ENCODE assay signal across 11 cellular contexts in genomic region chr14:51862839-51863235, GRCh38. TPM values are rescaled to one million over a fixed set of nuclear protein-coding genes. Genes with fewer than 3 reads are reported as not detected.
A peak's percentile ranks its signal among the peaks of the same experiment; 100 is the strongest.
DNase-seq lines count a peak whose midpoint lies in the region; ATAC-seq and TF ChIP-seq lines count a peak whose summit lies in the region.
"Had no signal": no experiment of that assay in that cellular context is flagged by ENCODE, and none has a peak within 500 bp of the region (broad histone marks: within the 10 kb centered on the region; RNA-seq: fewer than 3 reads in every experiment).

No MANE protein-coding gene starts in this region.

- H3K9ac ChIP-seq in DND-41 (ENCODE audit: low read depth, low read length): peak overlapping the region; percentile 75

- H3K9me3 Mint-ChIP-seq in activated T-helper 17 cell treated with anti-CD3 and anti-CD28 coated beads, Interleukin-2, amount 50 U/mL, for 72 hours: no peaks in the 10 kb centered on the region
- no peaks in the 10 kb centered on the region for H3K9me3 Mint-ChIP-seq in mesothelial cell of epicardium

- DNase-seq in DND-41 (no peak), mesothelial cell of epicardium (ENCODE audit: low spot score in 2 of 2, unreplicated experiment in 2 of 2) (no peak), SW 1271 (lab: John Stamatoyannopoulos, UW) (no peak), COR-L47 (lab: John Stamatoyannopoulos, UW) (no peak), NCI-H2029 (lab: John Stamatoyannopoulos, UW) (no peak)
- DNase-seq: MG63; stimulated activated CD4-positive, alpha-beta T cell treated with anti-CD3 and anti-CD28 coated beads, Interleukin-12 subunit alpha, Interleukin-12 subunit beta, amount 100 ng/mL, for 4 hours had no signal

- H3K4me3 ChIP-seq in ACC112 (ENCODE audit: low read depth, low read length) (peak overlapping the region; percentile 86), DND-41 (ENCODE audit: low read depth in 1 of 2, low read length in 2 of 2) (peak overlapping the region; percentile 45 to 72)
- H3K4me3 ChIP-seq: MG63 had no signal

- H3K27me3 Mint-ChIP-seq in activated T-helper 17 cell treated with anti-CD3 and anti-CD28 coated beads, Interleukin-2, amount 50 U/mL, for 72 hours: no peaks in the 10 kb centered on the region
- peaks cover 40% of the 10 kb centered on the region for H3K27me3 Mint-ChIP-seq in mesothelial cell of epicardium (ENCODE audit: low read depth)

- H3K79me2 ChIP-seq in ACC112 (ENCODE audit: control insufficient read depth, insufficient read depth, low read length, unreplicated experiment): peaks cover 32% of the 10 kb centered on the region
- peaks cover 73% of the 10 kb centered on the region for H3K79me2 ChIP-seq in DND-41 (ENCODE audit: insufficient read depth, low read length)

- peaks cover 31% of the 10 kb centered on the region for H3K4me1 ChIP-seq in ACC112 (ENCODE audit: control insufficient read depth, insufficient read depth, low read length, unreplicated experiment)
- peaks cover 64% of the 10 kb centered on the region for H3K4me1 ChIP-seq in DND-41 (ENCODE audit: insufficient read depth, low read length)

- no peak for ATAC-seq in DND-41 (ENCODE audit: insufficient read depth, low read depth)
- ATAC-seq in activated T-helper 17 cell treated with anti-CD3 and anti-CD28 coated beads, Interleukin-2, amount 50 U/mL, for 72 hours (replicated peaks): no peak
- no peak for ATAC-seq in HG03460 (IDR thresholded peaks at IDR 0.05; ENCODE audit: unreplicated experiment)

- peak overlapping the region; percentile 99 for H3K27ac Mint-ChIP-seq in activated T-helper 17 cell treated with anti-CD3 and anti-CD28 coated beads, Interleukin-2, amount 50 U/mL, for 72 hours
- peak overlapping the region; percentile 62 for H3K27ac Mint-ChIP-seq in mesothelial cell of epicardium

- H3K36me3 ChIP-seq in ACC112 (ENCODE audit: insufficient read depth, low read length) (no peaks in the 10 kb centered on the region), DND-41 (ENCODE audit: insufficient read depth, low read length) (no peaks in the 10 kb centered on the region)
- H3K36me3 ChIP-seq: MG63 had no signal

- peaks cover 35% of the 10 kb centered on the region for H3K36me3 Mint-ChIP-seq in activated T-helper 17 cell treated with anti-CD3 and anti-CD28 coated beads, Interleukin-2, amount 50 U/mL, for 72 hours (ENCODE audit: low read depth)
- H3K36me3 Mint-ChIP-seq in mesothelial cell of epicardium: no peaks in the 10 kb centered on the region

- H3K4me1 Mint-ChIP-seq in activated T-helper 17 cell treated with anti-CD3 and anti-CD28 coated beads, Interleukin-2, amount 50 U/mL, for 72 hours: peaks cover 25% of the 10 kb centered on the region
- peaks cover 40% of the 10 kb centered on the region for H3K4me1 Mint-ChIP-seq in mesothelial cell of epicardium

- TF ChIP-seq CTCF in DND-41 (IDR thresholded peaks at IDR 0.05; ENCODE audit: borderline replicate concordance, extremely low read depth, low read length, poor library complexity, severe bottlenecking) (no peak), mesothelial cell of epicardium (IDR thresholded peaks at IDR 0.05; ENCODE audit: unreplicated experiment) (no peak)

- no peak overlapping the region for H3K4me3 Mint-ChIP-seq in activated T-helper 17 cell treated with anti-CD3 and anti-CD28 coated beads, Interleukin-2, amount 50 U/mL, for 72 hours
- peak overlapping the region; percentile 76 for H3K4me3 Mint-ChIP-seq in mesothelial cell of epicardium

- no peaks in the 10 kb centered on the region for H3K9me3 ChIP-seq in DND-41 (ENCODE audit: insufficient read depth, low read length, severe bottlenecking)
- H3K9me3 ChIP-seq: MG63 had no signal

- H3K27ac ChIP-seq in ACC112 (ENCODE audit: low read depth, low read length) (peak overlapping the region; percentile 17; the same call in 1 of the 2 replicates), DND-41 (ENCODE audit: low read length) (peak overlapping the region; percentile 93)

- H4K20me1 ChIP-seq in DND-41 (ENCODE audit: insufficient read depth, low read length): peaks cover 17% of the 10 kb centered on the region; the same call in 1 of the 2 replicates

- peak overlapping the region; percentile 84 for H3K4me2 ChIP-seq in DND-41 (ENCODE audit: insufficient read depth, low read length)

- H2AFZ ChIP-seq in ACC112 (ENCODE audit: low read length, unreplicated experiment) (peak overlapping the region; percentile 35), DND-41 (ENCODE audit: low read depth, low read length) (0 out of 2 replicates have a peak overlapping the region, but pooled peaks have one; percentile 33)

- H3K27me3 ChIP-seq in ACC112 (ENCODE audit: insufficient read depth, low read length): no peaks in the 10 kb centered on the region
- no peaks in the 10 kb centered on the region for H3K27me3 ChIP-seq in DND-41 (ENCODE audit: insufficient read depth, low read length, poor library complexity)
- H3K27me3 ChIP-seq: MG63 had no signal

RNA-seq across cellular contexts. Expression of gene GNG2, which starts 2.4 kb away (rescaled TPM):
- 100 to 1,000 TPM in 1 of 2 donors, 10 to 100 TPM in 1; 99.1 to 132 TPM for total RNA-seq in activated T-helper 17 cell treated with anti-CD3 and anti-CD28 coated beads, Interleukin-2, amount 50 U/mL, for 72 hours
- 47.2 to 56.2 TPM (median 52.4 TPM) in 3 replicates for total RNA-seq in mesothelial cell of epicardium
- total RNA-seq: G401 had no signal
